Comparison of ENCODE assay signal across 39 cellular contexts in genomic region chr19:58044886-58045285, GRCh38. TPM values are rescaled to one million over a fixed set of nuclear protein-coding genes. Genes with fewer than 3 reads are reported as not detected.
"Had no signal": no experiment of that assay in that cellular context is flagged by ENCODE, and none has a peak within 500 bp of the region (broad histone marks: within the 10 kb centered on the region; RNA-seq: fewer than 3 reads in every experiment).

No MANE protein-coding gene starts in this region.

- H3K4me1 ChIP-seq: Peyer's patch had no signal

- H3K27me3 ChIP-seq: Peyer's patch had no signal

- FAIRE-seq: bronchial epithelial cell had no signal

- H3K4me3 Mint-ChIP-seq: activated B cell treated with CpG ODN at 0.5 μM for 24 hours; activated CD4-positive, alpha-beta memory T cell treated with anti-CD3 and anti-CD28 coated beads, Interleukin-2, amount 10 ng/mL, durations not matched to agents 7 days and 5 days; activated CD8-positive, alpha-beta memory T cell treated with anti-CD3 and anti-CD28 coated beads, Interleukin-2, amount 10 ng/mL, durations not matched to agents 7 days and 5 days; activated naive CD4-positive, alpha-beta T cell treated with anti-CD3 and anti-CD28 coated beads, Interleukin-2, amount 10 ng/mL, durations not matched to agents 7 days and 5 days; activated naive CD8-positive, alpha-beta T cell; activated naive CD8-positive, alpha-beta T cell treated with anti-CD3 and anti-CD28 coated beads, Interleukin-2, amount 50 U/mL, for 24 hours; brain had no signal

- H3K36me3 Mint-ChIP-seq: activated naive CD4-positive, alpha-beta T cell treated with anti-CD3 and anti-CD28 coated beads, Interleukin-2, amount 10 ng/mL, durations not matched to agents 7 days and 5 days had no signal

- ATAC-seq: activated CD8-positive, alpha-beta memory T cell treated with anti-CD3 and anti-CD28 coated beads, Interleukin-2, amount 10 ng/mL, durations not matched to agents 7 days and 5 days; activated naive CD8-positive, alpha-beta T cell treated with anti-CD3 and anti-CD28 coated beads, Interleukin-2, amount 50 U/mL, for 24 hours; PC-3 had no signal

- H3K36me3 ChIP-seq: Peyer's patch had no signal

- H3K4me3 ChIP-seq: Peyer's patch had no signal

- H3K27ac Mint-ChIP-seq: activated B cell treated with CpG ODN at 0.5 μM for 24 hours; activated CD4-positive, alpha-beta memory T cell treated with anti-CD3 and anti-CD28 coated beads, Interleukin-2, amount 10 ng/mL, durations not matched to agents 7 days and 5 days; activated CD8-positive, alpha-beta memory T cell treated with anti-CD3 and anti-CD28 coated beads, Interleukin-2, amount 10 ng/mL, durations not matched to agents 7 days and 5 days; activated naive CD4-positive, alpha-beta T cell treated with anti-CD3 and anti-CD28 coated beads, Interleukin-2, amount 10 ng/mL, durations not matched to agents 7 days and 5 days; activated naive CD8-positive, alpha-beta T cell; activated naive CD8-positive, alpha-beta T cell treated with anti-CD3 and anti-CD28 coated beads, Interleukin-2, amount 50 U/mL, for 24 hours; brain had no signal

- H3K27ac ChIP-seq: Peyer's patch, VCaP had no signal

- H3K27me3 Mint-ChIP-seq: activated B cell treated with CpG ODN at 0.5 μM for 24 hours; activated CD4-positive, alpha-beta memory T cell treated with anti-CD3 and anti-CD28 coated beads, Interleukin-2, amount 10 ng/mL, durations not matched to agents 7 days and 5 days; activated CD8-positive, alpha-beta memory T cell treated with anti-CD3 and anti-CD28 coated beads, Interleukin-2, amount 10 ng/mL, durations not matched to agents 7 days and 5 days; activated naive CD4-positive, alpha-beta T cell treated with anti-CD3 and anti-CD28 coated beads, Interleukin-2, amount 10 ng/mL, durations not matched to agents 7 days and 5 days; activated naive CD8-positive, alpha-beta T cell treated with anti-CD3 and anti-CD28 coated beads, Interleukin-2, amount 50 U/mL, for 24 hours had no signal

- H3K4me1 Mint-ChIP-seq: activated B cell treated with CpG ODN at 0.5 μM for 24 hours; activated CD4-positive, alpha-beta memory T cell treated with anti-CD3 and anti-CD28 coated beads, Interleukin-2, amount 10 ng/mL, durations not matched to agents 7 days and 5 days; activated CD8-positive, alpha-beta memory T cell treated with anti-CD3 and anti-CD28 coated beads, Interleukin-2, amount 10 ng/mL, durations not matched to agents 7 days and 5 days; activated naive CD4-positive, alpha-beta T cell treated with anti-CD3 and anti-CD28 coated beads, Interleukin-2, amount 10 ng/mL, durations not matched to agents 7 days and 5 days; activated naive CD8-positive, alpha-beta T cell treated with anti-CD3 and anti-CD28 coated beads, Interleukin-2, amount 50 U/mL, for 24 hours; brain had no signal

- DNase-seq: activated B cell treated with CpG ODN at 0.5 μM for 24 hours; activated CD4-positive, alpha-beta memory T cell treated with anti-CD3 and anti-CD28 coated beads, Interleukin-2, amount 10 ng/mL, durations not matched to agents 7 days and 5 days; activated CD4-positive, alpha-beta T cell treated with anti-CD3 and anti-CD28 coated beads for 4 hours; activated CD4-positive, alpha-beta T cell treated with anti-CD3 and anti-CD28 coated beads, Interleukin-2, amount 50 U/mL, for 1 hour; activated CD4-positive, CD25-positive, alpha-beta regulatory T cell treated with anti-CD3 and anti-CD28 coated beads, Interleukin-2, amount 50 U/mL, for 72 hours; activated CD8-positive, alpha-beta memory T cell treated with anti-CD3 and anti-CD28 coated beads for 24 hours; activated CD8-positive, alpha-beta memory T cell treated with anti-CD3 and anti-CD28 coated beads, Interleukin-2, amount 10 ng/mL, durations not matched to agents 7 days and 5 days; activated CD8-positive, alpha-beta memory T cell treated with anti-CD3 and anti-CD28 coated beads, Interleukin-2, amount 50 U/mL, for 48 hours; activated effector memory CD4-positive, alpha-beta T cell treated with Interleukin-2 at 50 U/mL for 16 hours; activated naive CD4-positive, alpha-beta T cell treated with anti-CD3 and anti-CD28 coated beads, Interleukin-2, amount 10 ng/mL, durations not matched to agents 7 days and 5 days; activated naive CD8-positive, alpha-beta T cell treated with anti-CD3 and anti-CD28 coated beads, Interleukin-2, amount 50 U/mL, for 24 hours; activated T-cell treated with anti-CD3 and anti-CD28 coated beads, Interleukin-2, amount 50 U/mL, for 48 hours; anterior cingulate cortex; caudate nucleus; cerebellar nuclear complex; NCI-H1092 treated with DMSO at 0.1 percent for 48 hours; NCI-H1417; NCI-H146; NCI-H187; NCI-H2029 treated with DMSO at 0.1 percent for 48 hours; NCI-H2107; NCI-H2171; NCI-H446; NCI-H510A treated with DMSO at 0.1 percent for 48 hours; NCI-H526 treated with DMSO at 0.1 percent for 48 hours; NCI-H774; PC-3; Peyer's patch; RPMI8226; SIG-M5; SW 1271; T-helper 1 cell; T-helper 2 cell; T-helper 9 cell had no signal

RNA-seq across cellular contexts. Expression of gene ZSCAN1, which starts 11.1 kb away (rescaled TPM):
- total RNA-seq: activated B cell treated with CpG ODN at 0.5 μM for 24 hours; activated CD4-positive, alpha-beta memory T cell treated with anti-CD3 and anti-CD28 coated beads, Interleukin-2, amount 10 ng/mL, durations not matched to agents 7 days and 5 days; activated CD8-positive, alpha-beta memory T cell treated with anti-CD3 and anti-CD28 coated beads, Interleukin-2, amount 10 ng/mL, durations not matched to agents 7 days and 5 days; PC-3; Peyer's patch; SK-MEL-5 had no signal

RNA-seq across cellular contexts. Expression of gene ZNF135, which starts 14.2 kb away (rescaled TPM):
- total RNA-seq: activated CD4-positive, alpha-beta memory T cell treated with anti-CD3 and anti-CD28 coated beads, Interleukin-2, amount 10 ng/mL, durations not matched to agents 7 days and 5 days; PC-3 had no signal
